ENCODE assay signal across 22 cellular contexts in the genomic region with DNA sequence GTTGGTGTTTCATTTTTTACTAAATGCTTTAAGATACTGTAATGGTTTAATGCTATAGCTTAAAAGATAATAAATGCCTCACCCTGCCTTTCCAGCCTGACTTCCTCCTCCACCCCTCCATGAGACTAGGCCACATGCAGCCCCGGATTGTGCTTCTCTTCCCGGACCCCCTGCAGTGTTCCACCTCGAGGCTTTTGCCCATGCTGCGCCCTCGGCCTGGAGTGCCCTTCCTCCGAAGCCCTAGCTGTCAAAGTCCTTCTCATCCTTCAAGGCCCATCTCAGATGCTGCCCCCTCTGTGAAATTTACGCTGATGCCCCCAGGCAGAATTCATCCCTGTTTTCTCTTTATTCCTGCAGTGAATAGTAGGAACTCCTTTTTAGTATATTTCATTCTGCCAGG.
"Had no signal": no experiment of that assay in that cellular context is flagged by ENCODE, and none has a peak within 500 bp of the region (broad histone marks: within the 10 kb centered on the region; RNA-seq: fewer than 3 reads in every experiment).

No MANE protein-coding gene starts in this region.

- H3K4me1 Mint-ChIP-seq: immature natural killer cell; natural killer cell; stimulated activated naive B cell treated with anti-CD40 and anti-IgM and Interleukin-4, amounts not matched to agents 10 μg/mL and 1 μg/mL and 100 μg/mL, for 72 hours; stimulated activated naive CD8-positive, alpha-beta T cell treated with anti-CD3 and anti-CD28 coated beads, Interleukin-15, amount 100 ng/mL, for 72 hours had no signal

- ATAC-seq: foreskin keratinocyte; left cardiac atrium; lower lobe of right lung; natural killer cell; stimulated activated naive B cell treated with anti-CD40 and anti-IgM and Interleukin-4, amounts not matched to agents 10 μg/mL and 1 μg/mL and 100 μg/mL, for 72 hours; stimulated activated naive CD8-positive, alpha-beta T cell treated with anti-CD3 and anti-CD28 coated beads, Interleukin-15, amount 100 ng/mL, for 72 hours had no signal

- H3K9me3 Mint-ChIP-seq: immature natural killer cell; memory B cell; mesothelial cell of epicardium; natural killer cell; neural progenitor cell; stimulated activated naive B cell treated with anti-CD40 and anti-IgM and Interleukin-4, amounts not matched to agents 10 μg/mL and 1 μg/mL and 100 μg/mL, for 72 hours; stimulated activated naive CD8-positive, alpha-beta T cell treated with anti-CD3 and anti-CD28 coated beads, Interleukin-15, amount 100 ng/mL, for 72 hours; type B pancreatic cell had no signal

- H3K4me1 ChIP-seq: colonic mucosa, foreskin keratinocyte, parathyroid adenoma, prostate gland had no signal

- H3K4me3 Mint-ChIP-seq: immature natural killer cell; memory B cell; mesothelial cell of epicardium; natural killer cell; neural progenitor cell; stimulated activated naive B cell treated with anti-CD40 and anti-IgM and Interleukin-4, amounts not matched to agents 10 μg/mL and 1 μg/mL and 100 μg/mL, for 72 hours; stimulated activated naive CD8-positive, alpha-beta T cell treated with anti-CD3 and anti-CD28 coated beads, Interleukin-15, amount 100 ng/mL, for 72 hours; type B pancreatic cell had no signal

- H3K36me3 ChIP-seq: colonic mucosa, neural progenitor cell, prostate gland had no signal

- H3K9me3 ChIP-seq: colonic mucosa, left ventricle myocardium inferior, lower lobe of right lung, prostate gland, sigmoid colon had no signal

- H3K27ac Mint-ChIP-seq: immature natural killer cell; memory B cell; mesothelial cell of epicardium; natural killer cell; neural progenitor cell; stimulated activated naive B cell treated with anti-CD40 and anti-IgM and Interleukin-4, amounts not matched to agents 10 μg/mL and 1 μg/mL and 100 μg/mL, for 72 hours; type B pancreatic cell had no signal

- H3K27me3 Mint-ChIP-seq: stimulated activated naive B cell treated with anti-CD40 and anti-IgM and Interleukin-4, amounts not matched to agents 10 μg/mL and 1 μg/mL and 100 μg/mL, for 72 hours; stimulated activated naive CD8-positive, alpha-beta T cell treated with anti-CD3 and anti-CD28 coated beads, Interleukin-15, amount 100 ng/mL, for 72 hours; type B pancreatic cell had no signal

- DNase-seq: colonic mucosa; dermis blood vessel endothelial cell; foreskin keratinocyte; immature natural killer cell; left cardiac atrium; left ventricle myocardium inferior; lower lobe of right lung; natural killer cell; occipital lobe; sigmoid colon; stimulated activated CD4-positive, alpha-beta T cell treated with anti-CD3 and anti-CD28 coated beads, Interleukin-2, amount 100 ng/mL, for 24 hours; stimulated activated CD4-positive, alpha-beta T cell treated with anti-CD3 and anti-CD28 coated beads, Interleukin-4, amount 100 ng/mL, for 4 hours; stimulated activated naive B cell treated with anti-CD40 and anti-IgM and Interleukin-4, amounts not matched to agents 10 μg/mL and 1 μg/mL and 100 μg/mL, for 72 hours; stimulated activated naive CD8-positive, alpha-beta T cell treated with anti-CD3 and anti-CD28 coated beads, Interleukin-15, amount 100 ng/mL, for 72 hours; substantia nigra had no signal

- H3K36me3 Mint-ChIP-seq: immature natural killer cell; memory B cell; natural killer cell; stimulated activated naive B cell treated with anti-CD40 and anti-IgM and Interleukin-4, amounts not matched to agents 10 μg/mL and 1 μg/mL and 100 μg/mL, for 72 hours had no signal

- H3K27me3 ChIP-seq: colonic mucosa, foreskin keratinocyte, neural progenitor cell, sigmoid colon had no signal

- H3K4me3 ChIP-seq: colonic mucosa, left ventricle myocardium inferior, lower lobe of right lung, neural progenitor cell, prostate gland, sigmoid colon, skin epidermis had no signal
